ENCODE assay signal across 8 cellular contexts in the genomic region with DNA sequence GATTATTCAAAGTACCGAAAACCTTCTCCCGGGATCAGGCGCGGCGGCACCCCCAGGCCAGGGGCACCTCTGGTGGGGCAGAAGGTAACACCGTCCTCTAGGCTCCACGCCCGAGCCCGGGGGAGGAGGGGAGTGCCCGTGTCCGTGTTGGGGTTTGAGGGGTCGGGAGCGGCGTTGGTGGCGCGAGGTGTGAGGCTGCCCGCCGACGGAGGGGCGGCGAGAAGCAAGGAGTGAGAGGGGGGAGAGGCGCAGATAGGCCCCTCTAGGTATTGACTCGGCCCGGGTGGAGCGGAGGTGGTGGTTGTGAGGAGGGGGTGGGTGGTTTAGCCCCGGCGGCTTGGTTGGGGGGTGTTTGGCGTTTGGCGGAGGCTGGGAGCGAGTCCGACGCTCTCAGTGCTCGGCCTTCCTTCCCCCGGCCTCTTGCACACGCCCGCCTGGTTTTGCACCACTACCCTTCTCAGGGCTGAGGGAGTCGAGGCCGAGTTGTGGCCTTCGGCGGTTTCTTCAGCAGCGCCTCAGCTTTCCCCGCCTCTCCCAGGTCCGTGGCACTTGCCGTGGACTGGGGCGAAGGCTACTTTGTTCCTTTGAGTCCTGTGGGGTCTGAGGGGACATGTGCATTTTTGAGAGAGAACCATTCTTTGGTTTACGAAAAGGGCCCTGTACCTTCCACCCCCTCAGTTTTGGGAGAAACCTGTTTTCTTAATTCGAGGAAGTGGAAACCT. TPM values are rescaled to one million over a fixed set of nuclear protein-coding genes. Genes with fewer than 3 reads are reported as not detected.
A peak's percentile ranks its signal among the peaks of the same experiment; 100 is the strongest.
DNase-seq lines count a peak whose midpoint lies in the region; ATAC-seq and TF ChIP-seq lines count a peak whose summit lies in the region.

No MANE protein-coding gene starts in this region.

- H3K27ac ChIP-seq in coronary artery (peak overlapping the region; percentile 99), lower lobe of right lung (peak overlapping the region; percentile 98), stomach smooth muscle (ENCODE audit: low read length) (peak overlapping the region; percentile 99)

- no peaks in the 10 kb centered on the region for H3K27me3 Mint-ChIP-seq in activated CD4-positive, alpha-beta T cell treated with anti-CD3 and anti-CD28 coated beads for 36 hours
- H3K27me3 Mint-ChIP-seq in T-cell = no peaks in the 10 kb centered on the region

- H3K9me3 ChIP-seq in lower lobe of right lung (no peaks in the 10 kb centered on the region), stomach smooth muscle (ENCODE audit: control insufficient read depth in 2 of 2, low read length in 2 of 2) (no peaks in the 10 kb centered on the region)

- peaks cover 40% of the 10 kb centered on the region for H3K36me3 Mint-ChIP-seq in activated CD4-positive, alpha-beta T cell treated with anti-CD3 and anti-CD28 coated beads for 36 hours (ENCODE audit: low read depth)
- H3K36me3 Mint-ChIP-seq in T-cell = peaks cover 32% of the 10 kb centered on the region

- DNase-seq in activated CD4-positive, alpha-beta T cell treated with anti-CD3 and anti-CD28 coated beads for 36 hours = peak; percentile 62
- no peak for DNase-seq in activated CD4-positive, alpha-beta T cell treated with anti-CD3 and anti-CD28 coated beads for 48 hours
- DNase-seq in T-cell = peak in 11 of 34 experiments; percentile 7 to 43 (median 25)
- DNase-seq in coronary artery (ENCODE audit: low spot score) = peak; percentile 74
- peak; percentile 64 for DNase-seq in lower lobe of right lung

- peak overlapping the region; percentile 93 for H3K27ac Mint-ChIP-seq in activated CD4-positive, alpha-beta T cell treated with anti-CD3 and anti-CD28 coated beads for 36 hours
- H3K27ac Mint-ChIP-seq in T-cell = peak overlapping the region; percentile 99 to 100

- H3K4me1 ChIP-seq in lower lobe of right lung (peaks cover 39% of the 10 kb centered on the region), stomach smooth muscle (ENCODE audit: control insufficient read depth, insufficient read depth, low read length) (peaks cover 13% of the 10 kb centered on the region)

- no peak for ATAC-seq in activated CD4-positive, alpha-beta T cell treated with anti-CD3 and anti-CD28 coated beads for 36 hours
- ATAC-seq in HG03066 (IDR thresholded peaks at IDR 0.05; ENCODE audit: low read depth, unreplicated experiment) = peak; percentile 2
- peak in 2 of 4 experiments; percentile 0 for ATAC-seq in T-cell (replicated peaks in 1 of 4)
- ATAC-seq in lower lobe of right lung = peak; percentile 2 to 18
- ATAC-seq in GM21786 (IDR thresholded peaks at IDR 0.05; ENCODE audit: unreplicated experiment) = no peak

- H3K9me3 Mint-ChIP-seq in activated CD4-positive, alpha-beta T cell treated with anti-CD3 and anti-CD28 coated beads for 36 hours (ENCODE audit: low read depth) = no peaks in the 10 kb centered on the region
- H3K9me3 Mint-ChIP-seq in T-cell = no peaks in the 10 kb centered on the region

- POLR2A ChIA-PET in activated CD4-positive, alpha-beta T cell treated with anti-CD3 and anti-CD28 coated beads for 36 hours (lab: Charles Lee) = interaction anchor here (0.7 to 0.9 kb wide), 2 partner anchors 11 to 79 kb away, joined by 3 read pairs; no protein-coding TSS in a partner anchor
- POLR2A ChIA-PET in T-cell (lab: Charles Lee) = interaction anchor here in 1 of 2 donors (1.1 kb wide), 1 partner anchor 35 kb away, joined by 13 read pairs; no protein-coding TSS in a partner anchor

- peak overlapping the region; percentile 96 to 99 for H3K9ac ChIP-seq in stomach smooth muscle (ENCODE audit: low read length in 2 of 2)

- intact Hi-C loops in activated CD4-positive, alpha-beta T cell treated with anti-CD3 and anti-CD28 coated beads for 36 hours (cut with DNase I, micrococcal nuclease) = loop anchor here (1.0 to 10.0 kb wide), 9 partner anchors 15 to 1865 kb away; partner anchors contain the start of genes IL6ST (in 2 of the 2) and PLK2 (in 1 of the 2)
- intact Hi-C loops in lower lobe of right lung (cut with DNase I) = no loop called here

- TF ChIP-seq CTCF in coronary artery (IDR thresholded peaks at IDR 0.05) (no peak), lower lobe of right lung (IDR thresholded peaks at IDR 0.05) (no peak)

- H3K27me3 ChIP-seq in lower lobe of right lung (ENCODE audit: low read depth) (no peaks in the 10 kb centered on the region), stomach smooth muscle (ENCODE audit: control insufficient read depth in 1 of 2, insufficient read depth in 2 of 2, low read length in 2 of 2) (no peaks in the 10 kb centered on the region)

- H3K4me3 ChIP-seq in coronary artery = peak overlapping the region; percentile 98
- peak overlapping the region; percentile 86 for H3K4me3 ChIP-seq in lower lobe of right lung
- H3K4me3 ChIP-seq in stomach smooth muscle (ENCODE audit: low read length in 2 of 2) = peak overlapping the region; percentile 91 to 96

- CTCF ChIA-PET in activated CD4-positive, alpha-beta T cell treated with anti-CD3 and anti-CD28 coated beads for 36 hours (lab: Charles Lee) = interaction anchor here (1.0 to 1.4 kb wide), 2 partner anchors 17 to 35 kb away, joined by 4 read pairs; no protein-coding TSS in a partner anchor
- CTCF ChIA-PET in T-cell (lab: Charles Lee) = interaction anchor here in 1 of 2 donors (0.5 to 1.4 kb wide), 4 partner anchors 16 to 52 kb away, joined by 3 to 7 read pairs (median 4); no protein-coding TSS in a partner anchor

- peak overlapping the region; percentile 83 for H3K4me3 Mint-ChIP-seq in activated CD4-positive, alpha-beta T cell treated with anti-CD3 and anti-CD28 coated beads for 36 hours
- H3K4me3 Mint-ChIP-seq in T-cell = peak overlapping the region; percentile 89 to 100 (median 97)

- H3K4me1 Mint-ChIP-seq in activated CD4-positive, alpha-beta T cell treated with anti-CD3 and anti-CD28 coated beads for 36 hours = peaks cover 29% of the 10 kb centered on the region
- H3K4me1 Mint-ChIP-seq in T-cell = peaks cover 45 to 57% (median 46%) of the 10 kb centered on the region in 3 donors

- H3K36me3 ChIP-seq in lower lobe of right lung (no peaks in the 10 kb centered on the region), stomach smooth muscle (ENCODE audit: control insufficient read depth in 2 of 2, insufficient read depth in 2 of 2, low read length in 2 of 2) (no peaks in the 10 kb centered on the region)

RNA-seq across cellular contexts. Expression of gene GPBP1, which starts 0.4 kb away (rescaled TPM):
- total RNA-seq in activated CD4-positive, alpha-beta T cell treated with anti-CD3 and anti-CD28 coated beads for 36 hours = 100 to 1,000 TPM in 1 of 2 experiments, 10 to 100 TPM in 1; 91.8 to 116 TPM
- total RNA-seq in T-cell (100 to 1,000 TPM in 4 of 5 donors, 10 to 100 TPM in 1; 97.1 to 125 (median 101) TPM), lower lobe of right lung (70.6 TPM)

Comparison
In these comparisons a context has a peak if more than half of its experiments do, and no peak if none do; other contexts are left out.
1. ATAC-seq: peak in HG03066 (single experiment) and lower lobe of right lung (2 of 2); none in activated CD4-positive, alpha-beta T cell treated with anti-CD3 and anti-CD28 coated beads for 36 hours (single experiment) and GM21786 (single experiment).
2. Peak in every context shown above with its lines, with median percentiles within 50 percentile points of each other: H3K27ac ChIP-seq and H3K4me3 ChIP-seq.